13 cellular contexts compared by ENCODE assay signal in genomic region chr9:18438951-18439350, GRCh38. TPM values are rescaled to one million over a fixed set of nuclear protein-coding genes. Genes with fewer than 3 reads are reported as not detected.
DNase-seq lines count a peak whose midpoint lies in the region; ATAC-seq, FAIRE-seq and TF ChIP-seq lines count a peak whose summit lies in the region.
"Had no signal": no experiment of that assay in that cellular context is flagged by ENCODE, and none has a peak within 500 bp of the region (broad histone marks: within the 10 kb centered on the region; RNA-seq: fewer than 3 reads in every experiment).

No MANE protein-coding gene starts in this region.

- H2AFZ ChIP-seq in astrocyte (ENCODE audit: low read depth, low read length): peak overlapping the region; percentile 87

- DNase-seq in AG04450 (ENCODE audit: low read depth, low spot score) (no peak), astrocyte (ENCODE audit: low read depth) (no peak), right atrium auricular region (ENCODE audit: low spot score) (no peak), progenitor cell of endocrine pancreas (ENCODE audit: low spot score, unreplicated experiment) (no peak), DMS79 (lab: John Stamatoyannopoulos, UW) (no peak), activated gamma-delta T cell treated with Interleukin-2 at 50 U/mL for 16 hours (no peak)
- no peak for DNase-seq in activated naive CD4-positive, alpha-beta T cell treated with anti-CD3 and anti-CD28 coated beads, Interleukin-2, amount 10 ng/mL, durations not matched to agents 7 days and 5 days
- DNase-seq: activated CD4-positive, CD25-positive, alpha-beta regulatory T cell treated with anti-CD3 and anti-CD28 coated beads, Interleukin-2, amount 50 U/mL, for 72 hours; activated effector memory CD4-positive, alpha-beta T cell treated with Interleukin-2 at 50 U/mL for 16 hours; GF-D8; NCI-H226; SHP77 had no signal

- peak overlapping the region; percentile 69 for H3K9ac ChIP-seq in astrocyte (ENCODE audit: low read length)

- peaks cover 23% of the 10 kb centered on the region for H3K4me1 ChIP-seq in astrocyte (ENCODE audit: insufficient read depth, low read length)
- peaks cover 0 to 20% of the 10 kb centered on the region in 2 donors for H3K4me1 ChIP-seq in right atrium auricular region

- H3K36me3 ChIP-seq in astrocyte (ENCODE audit: insufficient read depth, low read length) (no peaks in the 10 kb centered on the region), right atrium auricular region (no peaks in the 10 kb centered on the region)

- H3K27me3 ChIP-seq in AG04450 (ENCODE audit: control insufficient read depth, insufficient read depth, low read length) (no peaks in the 10 kb centered on the region), astrocyte (ENCODE audit: insufficient read depth, low read length) (no peaks in the 10 kb centered on the region), right atrium auricular region (no peaks in the 10 kb centered on the region)

- H3K27me3 Mint-ChIP-seq in astrocyte (ENCODE audit: low read depth, unreplicated experiment): peaks cover 4% of the 10 kb centered on the region
- peaks cover 21% of the 10 kb centered on the region for H3K27me3 Mint-ChIP-seq in progenitor cell of endocrine pancreas
- H3K27me3 Mint-ChIP-seq in activated naive CD4-positive, alpha-beta T cell treated with anti-CD3 and anti-CD28 coated beads, Interleukin-2, amount 10 ng/mL, durations not matched to agents 7 days and 5 days: peaks cover 27% of the 10 kb centered on the region

- H3K27ac ChIP-seq in AG04450 (ENCODE audit: low read depth, low read length): no peak overlapping the region
- peak overlapping the region; percentile 63 for H3K27ac ChIP-seq in astrocyte (ENCODE audit: low read depth, low read length)
- H3K27ac ChIP-seq in right atrium auricular region: no peak overlapping the region

- peak overlapping the region; percentile 85 for H3K4me2 ChIP-seq in astrocyte (ENCODE audit: low read length)

- H3K4me1 Mint-ChIP-seq in astrocyte (ENCODE audit: low read depth, unreplicated experiment) (peaks cover 31% of the 10 kb centered on the region), progenitor cell of endocrine pancreas (ENCODE audit: low read depth) (peaks cover 16% of the 10 kb centered on the region)
- no peaks in the 10 kb centered on the region for H3K4me1 Mint-ChIP-seq in activated naive CD4-positive, alpha-beta T cell treated with anti-CD3 and anti-CD28 coated beads, Interleukin-2, amount 10 ng/mL, durations not matched to agents 7 days and 5 days

- POLR2A ChIA-PET in AG04450 (lab: Yijun Ruan, JAX): no interaction called here

- TF ChIP-seq CTCF in AG04450 (IDR thresholded peaks at IDR 0.05; ENCODE audit: low read depth, low read length) (no peak), astrocyte (IDR thresholded peaks at IDR 0.05; ENCODE audit: insufficient read depth, low read depth, low read length) (no peak), right atrium auricular region (IDR thresholded peaks at IDR 0.05) (no peak), progenitor cell of endocrine pancreas (IDR thresholded peaks at IDR 0.05; ENCODE audit: unreplicated experiment) (no peak)

- H3K9me3 ChIP-seq in AG04450 (ENCODE audit: control insufficient read depth, insufficient read depth, low read length): no peaks in the 10 kb centered on the region
- no peaks in the 10 kb centered on the region for H3K9me3 ChIP-seq in astrocyte (ENCODE audit: insufficient read depth, low read depth, low read length)
- no peaks in the 10 kb centered on the region for H3K9me3 ChIP-seq in right atrium auricular region

- H3K27ac Mint-ChIP-seq in astrocyte (ENCODE audit: unreplicated experiment) (no peak overlapping the region), progenitor cell of endocrine pancreas (no peak overlapping the region)
- no peak overlapping the region for H3K27ac Mint-ChIP-seq in activated naive CD4-positive, alpha-beta T cell treated with anti-CD3 and anti-CD28 coated beads, Interleukin-2, amount 10 ng/mL, durations not matched to agents 7 days and 5 days

- H3K9me3 Mint-ChIP-seq in astrocyte (ENCODE audit: unreplicated experiment): peaks cover 4% of the 10 kb centered on the region
- H3K9me3 Mint-ChIP-seq in progenitor cell of endocrine pancreas (ENCODE audit: low read depth): no peaks in the 10 kb centered on the region
- H3K9me3 Mint-ChIP-seq in activated naive CD4-positive, alpha-beta T cell treated with anti-CD3 and anti-CD28 coated beads, Interleukin-2, amount 10 ng/mL, durations not matched to agents 7 days and 5 days: no peaks in the 10 kb centered on the region

- CTCF ChIA-PET in AG04450 (lab: Charles Lee): interaction anchor here (0.8 to 8.4 kb wide), 4 partner anchors 184 to 628 kb away, joined by 3 to 137 read pairs (median 6); no protein-coding TSS in a partner anchor
- CTCF ChIA-PET in activated naive CD4-positive, alpha-beta T cell treated with anti-CD3 and anti-CD28 coated beads, Interleukin-2, amount 10 ng/mL, durations not matched to agents 7 days and 5 days (lab: Charles Lee): interaction anchor here (0.6 kb wide), 1 partner anchor 471 kb away, joined by 5 read pairs; no protein-coding TSS in a partner anchor

- no peaks in the 10 kb centered on the region for H3K79me2 ChIP-seq in astrocyte (ENCODE audit: insufficient read depth, low read length)

- H3K4me3 ChIP-seq in AG04450 (ENCODE audit: low read depth, low read length) (peak overlapping the region; percentile 52), astrocyte (ENCODE audit: insufficient read depth, low read depth, low read length) (peak overlapping the region; percentile 53), right atrium auricular region (peak overlapping the region; percentile 24 to 48)

- no peak for ATAC-seq in HG02852 (IDR thresholded peaks at IDR 0.05; ENCODE audit: unreplicated experiment)

- FAIRE-seq in astrocyte (lab: Jason Lieb, UNC): no peak

- H4K20me1 ChIP-seq in astrocyte (ENCODE audit: insufficient read depth, low read length): no peaks in the 10 kb centered on the region

- H3K36me3 Mint-ChIP-seq in astrocyte (ENCODE audit: low read depth, unreplicated experiment) (no peaks in the 10 kb centered on the region), progenitor cell of endocrine pancreas (ENCODE audit: insufficient read depth) (no peaks in the 10 kb centered on the region)
- H3K36me3 Mint-ChIP-seq in activated naive CD4-positive, alpha-beta T cell treated with anti-CD3 and anti-CD28 coated beads, Interleukin-2, amount 10 ng/mL, durations not matched to agents 7 days and 5 days: no peaks in the 10 kb centered on the region

- no peak overlapping the region for H3K4me3 Mint-ChIP-seq in astrocyte (ENCODE audit: unreplicated experiment)
- H3K4me3 Mint-ChIP-seq in progenitor cell of endocrine pancreas (ENCODE audit: low read depth): peak overlapping the region; percentile 60
- no peak overlapping the region for H3K4me3 Mint-ChIP-seq in activated naive CD4-positive, alpha-beta T cell treated with anti-CD3 and anti-CD28 coated beads, Interleukin-2, amount 10 ng/mL, durations not matched to agents 7 days and 5 days

RNA-seq across cellular contexts. Expression of gene ADAMTSL1, which starts 35.0 kb away (rescaled TPM):
- polyA plus RNA-seq in AG04450 (2011; rRNA removed): 22.2 and 22.6 TPM in 2 replicates
- 49.1 and 49.9 TPM in 2 replicates for polyA minus RNA-seq in AG04450 (2011; rRNA and poly(A)+ RNA removed)
- total RNA-seq in astrocyte: 11.4 and 12.6 TPM in 2 replicates
- 1 to 10 TPM; 3.4 to 3.8 TPM for total RNA-seq in right atrium auricular region
- 2.1 and 2.5 TPM in 2 replicates for total RNA-seq in progenitor cell of endocrine pancreas
